Comparison of ENCODE assay signal across 8 cellular contexts in genomic region chr6:34195726-34196115, GRCh38. TPM values are rescaled to one million over a fixed set of nuclear protein-coding genes. Genes with fewer than 3 reads are reported as not detected.
DNase-seq lines count a peak whose midpoint lies in the region; ATAC-seq and TF ChIP-seq lines count a peak whose summit lies in the region.
"Had no signal": no experiment of that assay in that cellular context is flagged by ENCODE, and none has a peak within 500 bp of the region (broad histone marks: within the 10 kb centered on the region; RNA-seq: fewer than 3 reads in every experiment).

No MANE protein-coding gene starts in this region.

- H3K9me3 ChIP-seq in SJCRH30 (replicated peaks): no peaks in the 10 kb centered on the region
- H3K9me3 ChIP-seq in iPS-20b (ENCODE audit: insufficient read depth, low read depth, low read length): no peaks in the 10 kb centered on the region
- H3K9me3 ChIP-seq in stomach: no peaks in the 10 kb centered on the region

- DNase-seq in GM23338 (ENCODE audit: low spot score): no peak
- DNase-seq in SJCRH30: no peak
- DNase-seq in stomach: no peak
- no peak for DNase-seq in activated CD4-positive, alpha-beta memory T cell treated with anti-CD3 and anti-CD28 coated beads for 36 hours
- no peak for DNase-seq in activated CD4-positive, alpha-beta T cell treated with anti-CD3 and anti-CD28 coated beads, Interleukin-2, amount 50 U/mL, for 48 hours

- intact Hi-C loops in stomach (cut with DNase I; ENCODE audit: low total_unique reads): no loop called here
- intact Hi-C loops in activated CD4-positive, alpha-beta memory T cell treated with anti-CD3 and anti-CD28 coated beads for 36 hours (cut with micrococcal nuclease): loop anchor here (1.0 to 2.0 kb wide), 5 partner anchors 29 to 220 kb away; partner anchors contain the start of genes HMGA1 and NUDT3

- TF ChIP-seq EP300 in stomach (IDR thresholded peaks at IDR 0.05): no peak

- no peak overlapping the region for H3K27ac ChIP-seq in GM23338 (ENCODE audit: low read depth)
- no peak overlapping the region for H3K27ac ChIP-seq in SJCRH30
- H3K27ac ChIP-seq in iPS-20b (ENCODE audit: low read length): no peak overlapping the region
- no peak overlapping the region for H3K27ac ChIP-seq in stomach

- H3K27me3 Mint-ChIP-seq in GM23338 (ENCODE audit: insufficient read depth, low read depth, poor library complexity): peaks cover 12% of the 10 kb centered on the region
- no peaks in the 10 kb centered on the region for H3K27me3 Mint-ChIP-seq in activated CD4-positive, alpha-beta memory T cell treated with anti-CD3 and anti-CD28 coated beads for 36 hours
- H3K27me3 Mint-ChIP-seq: activated naive CD4-positive, alpha-beta T cell treated with anti-CD3 and anti-CD28 coated beads, Interleukin-2, amount 50 U/mL, for 24 hours had no signal

- H3K9me2 ChIP-seq in GM23338 (ENCODE audit: insufficient read depth): no peaks in the 10 kb centered on the region

- TF ChIP-seq CTCF in GM23338 (conservative IDR thresholded peaks at IDR 0.05; ENCODE audit: low read depth in 2 of 2): no peak
- TF ChIP-seq CTCF in stomach (IDR thresholded peaks at IDR 0.05): no peak

- H3K9me3 Mint-ChIP-seq in GM23338: peaks cover 5% of the 10 kb centered on the region; the same call in 1 of the 3 replicates
- no peaks in the 10 kb centered on the region for H3K9me3 Mint-ChIP-seq in activated CD4-positive, alpha-beta memory T cell treated with anti-CD3 and anti-CD28 coated beads for 36 hours
- H3K9me3 Mint-ChIP-seq: activated naive CD4-positive, alpha-beta T cell treated with anti-CD3 and anti-CD28 coated beads, Interleukin-2, amount 50 U/mL, for 24 hours had no signal

- H3K4me1 ChIP-seq in GM23338 (ENCODE audit: insufficient read depth) (no peaks in the 10 kb centered on the region; the same call in 1 of the 2 replicates), SJCRH30 (no peaks in the 10 kb centered on the region), iPS-20b (ENCODE audit: insufficient read depth, low read length) (no peaks in the 10 kb centered on the region), stomach (peaks cover 8 to 13% (median 12%) of the 10 kb centered on the region in 4 donors)

- CTCF ChIA-PET in activated CD4-positive, alpha-beta memory T cell treated with anti-CD3 and anti-CD28 coated beads for 36 hours (lab: Charles Lee): interaction anchor here (0.6 to 4.2 kb wide), 42 partner anchors 8 to 485 kb away, joined by 3 to 42 read pairs (median 4); partner anchors contain the start of genes HMGA1, NUDT3, SMIM29 and UQCC2

- no peak overlapping the region for H3K27ac Mint-ChIP-seq in GM23338
- H3K27ac Mint-ChIP-seq in activated CD4-positive, alpha-beta memory T cell treated with anti-CD3 and anti-CD28 coated beads for 36 hours: no peak overlapping the region

- ATAC-seq in GM23338 (peak; percentile 7; the same call in 2 of the 3 replicates), HG02623 (IDR thresholded peaks at IDR 0.05; ENCODE audit: unreplicated experiment) (no peak)

- H3K9ac ChIP-seq in iPS-20b (ENCODE audit: low read depth, low read length): peak overlapping the region; percentile 49; the same call in 1 of the 2 replicates

- H3K27me3 ChIP-seq in GM23338 (ENCODE audit: insufficient read depth): 0 out of 2 replicates have a peak, but pooled peaks cover 5% of the 10 kb centered on the region
- peaks cover 3% of the 10 kb centered on the region for H3K27me3 ChIP-seq in SJCRH30
- H3K27me3 ChIP-seq in iPS-20b (ENCODE audit: insufficient read depth, low read length): peaks cover 14% of the 10 kb centered on the region
- H3K27me3 ChIP-seq in stomach: no peaks in the 10 kb centered on the region

- peaks cover 15% of the 10 kb centered on the region; the same call in 1 of the 2 replicates for H3F3A ChIP-seq in GM23338 (replicated peaks; ENCODE audit: low read depth)

- POLR2A ChIA-PET in activated CD4-positive, alpha-beta memory T cell treated with anti-CD3 and anti-CD28 coated beads for 36 hours (lab: Charles Lee): interaction anchor here (1.1 to 1.4 kb wide), 4 partner anchors 13 to 219 kb away, joined by 3 to 6 read pairs (median 4); no protein-coding TSS in a partner anchor

- no peaks in the 10 kb centered on the region for H4K20me1 ChIP-seq in GM23338 (replicated peaks; ENCODE audit: insufficient read depth)

- no peak for TF ChIP-seq POLR2A in stomach (IDR thresholded peaks at IDR 0.05)

- peaks cover 3% of the 10 kb centered on the region; the same call in 1 of the 3 replicates for H3K36me3 Mint-ChIP-seq in GM23338 (ENCODE audit: low read depth)
- no peaks in the 10 kb centered on the region for H3K36me3 Mint-ChIP-seq in activated CD4-positive, alpha-beta memory T cell treated with anti-CD3 and anti-CD28 coated beads for 36 hours
- H3K36me3 Mint-ChIP-seq: activated naive CD4-positive, alpha-beta T cell treated with anti-CD3 and anti-CD28 coated beads, Interleukin-2, amount 50 U/mL, for 24 hours had no signal

- H3K4me3 ChIP-seq in GM23338 (peak overlapping the region; percentile 47; the same call in 1 of the 2 replicates), SJCRH30 (peak overlapping the region; percentile 28), iPS-20b (ENCODE audit: low read length) (peak overlapping the region; percentile 39; the same call in 1 of the 2 replicates), stomach (peak overlapping the region in 3 of 4 donors; percentile 47 to 59 (median 56))

- no peaks in the 10 kb centered on the region for H3K79me2 ChIP-seq in GM23338 (replicated peaks; ENCODE audit: insufficient read depth)

- peaks cover 22% of the 10 kb centered on the region for H3K4me1 Mint-ChIP-seq in GM23338
- H3K4me1 Mint-ChIP-seq in activated CD4-positive, alpha-beta memory T cell treated with anti-CD3 and anti-CD28 coated beads for 36 hours (ENCODE audit: low read depth): peaks cover 13% of the 10 kb centered on the region

- H3K4me3 Mint-ChIP-seq in GM23338: no peak overlapping the region
- H3K4me3 Mint-ChIP-seq in activated CD4-positive, alpha-beta memory T cell treated with anti-CD3 and anti-CD28 coated beads for 36 hours: no peak overlapping the region

- H2AFZ ChIP-seq in GM23338: peak overlapping the region; percentile 98

- 26 to 60% (median 46%) methylated on average over 3 to 7 of the region's 7 CpGs for WGBS in stomach, 5 donors

- H3K36me3 ChIP-seq in GM23338 (ENCODE audit: insufficient read depth) (no peaks in the 10 kb centered on the region), SJCRH30 (no peaks in the 10 kb centered on the region), iPS-20b (ENCODE audit: insufficient read depth, low read depth, low read length) (no peaks in the 10 kb centered on the region), stomach (no peaks in the 10 kb centered on the region)

- H3K4me2 ChIP-seq in GM23338: peak overlapping the region; percentile 76

TF ChIP-seq in GM23338, 12 proteins besides CTCF, POLR2A, EP300 and RAD21 (continues in another document):
- TF ChIP-seq ZNF331 (CRISPR knock-in tag; IDR thresholded peaks at IDR 0.05; ENCODE audit: low read depth) (no peak), JUNB (IDR thresholded peaks at IDR 0.05; ENCODE audit: unreplicated experiment) (no peak), EZH2phosphoT487 (IDR thresholded peaks at IDR 0.05; ENCODE audit: unreplicated experiment) (no peak)

RNA-seq across cellular contexts. Expression of gene HMGA1, which starts 41.0 kb away (rescaled TPM):
- 1,700 and 2,052 TPM in 2 replicates for total RNA-seq in GM23338 (2014; rRNA removed; shearing (Covaris generic))
- polyA plus RNA-seq in GM23338 (2016; fragmentation: Nextera tagmentation; extraction: Ambion mirVana) (1,386 and 1,411 TPM in 2 replicates), stomach (100 to 1,000 TPM in 1 of 3 donors, 10 to 100 TPM in 2; 91.4 to 114 (median 92.6) TPM)
- 126 and 129 TPM in 2 replicates for total RNA-seq in SJCRH30 (2014; rRNA removed; shearing (Covaris generic))
- 100 to 1,000 TPM in 1 of 5 donors, 10 to 100 TPM in 3, 1 to 10 TPM in 1; 9.3 to 106 (median 33.6) TPM for total RNA-seq in stomach
- 100 to 1,000 TPM; 422 to 429 TPM for total RNA-seq in activated CD4-positive, alpha-beta memory T cell treated with anti-CD3 and anti-CD28 coated beads for 36 hours

RNA-seq across cellular contexts. Expression of gene GRM4, which starts 49.8 kb away (rescaled TPM):
- 24.4 and 30.6 TPM in 2 replicates for total RNA-seq in GM23338 (2014; rRNA removed; shearing (Covaris generic))
- polyA plus RNA-seq in GM23338 (2016; fragmentation: Nextera tagmentation; extraction: Ambion mirVana) (7.0 and 8.7 TPM in 2 replicates), stomach (not detected)
- total RNA-seq in SJCRH30 (2014; rRNA removed; shearing (Covaris generic)): 0.06 and 0.08 TPM in 2 replicates
- under 1 TPM in 1 of 5 donors, not detected in 4; 0.55 TPM for total RNA-seq in stomach
- total RNA-seq in activated CD4-positive, alpha-beta memory T cell treated with anti-CD3 and anti-CD28 coated beads for 36 hours: under 1 TPM in 1 of 2 experiments, not detected in 1; 0.05 TPM

RNA-seq across cellular contexts. Expression of gene SMIM29, which starts 53.1 kb away (rescaled TPM):
- 5.0 and 9.0 TPM in 2 replicates for total RNA-seq in GM23338 (2014; rRNA removed; shearing (Covaris generic))
- polyA plus RNA-seq in GM23338 (2016; fragmentation: Nextera tagmentation; extraction: Ambion mirVana): 15.9 and 17.0 TPM in 2 replicates
- total RNA-seq in SJCRH30 (2014; rRNA removed; shearing (Covaris generic)): 3.1 and 3.2 TPM in 2 replicates
- total RNA-seq in stomach: 10 to 100 TPM in 2 of 5 donors, 1 to 10 TPM in 3; 2.8 to 49.1 (median 5.3) TPM
- polyA plus RNA-seq in stomach: 10 to 100 TPM; 30.4 to 41.5 (median 32.1) TPM
- total RNA-seq in activated CD4-positive, alpha-beta memory T cell treated with anti-CD3 and anti-CD28 coated beads for 36 hours: 10 to 100 TPM; 22.4 to 25.2 TPM

Comparison
In these comparisons a context has a peak if more than half of its experiments do, and no peak if none do; other contexts are left out.
1. RNA of gene GRM4, which starts 49.8 kb away (total RNA-seq): 24.4 to 30.6 TPM in GM23338; 0.06 to 0.08 TPM in SJCRH30, 0.05 TPM in activated CD4-positive, alpha-beta memory T cell treated with anti-CD3 and anti-CD28 coated beads for 36 hours and 0.55 TPM in stomach; every median in the first group is over 10 times any median in the second.
2. Peak in every context shown above with its lines, with median percentiles within 50 percentile points of each other: H3K4me3 ChIP-seq.